Comparison of ENCODE assay signal across 14 cellular contexts in genomic region chr1:245685111-245685810, GRCh38.
"Had no signal": no experiment of that assay in that cellular context is flagged by ENCODE, and none has a peak within 500 bp of the region (broad histone marks: within the 10 kb centered on the region; RNA-seq: fewer than 3 reads in every experiment).

No MANE protein-coding gene starts in this region.

- H3K4me2 ChIP-seq: smooth muscle cell had no signal

- H3K27me3 ChIP-seq: foreskin keratinocyte, ovary, right atrium auricular region had no signal

- H3K9me3 ChIP-seq: ovary, right atrium auricular region had no signal

- DNase-seq: central memory CD4-positive, alpha-beta T cell; erythroblast; foreskin keratinocyte; immature natural killer cell; left colon; mammary epithelial cell; natural killer cell; nucleus accumbens; ovary; stimulated activated CD4-positive, alpha-beta T cell treated with anti-CD3 and anti-CD28 coated beads, Interleukin-4, amount 100 ng/mL, for 1 hour; stimulated activated CD8-positive, alpha-beta memory T cell treated with anti-CD3 and anti-CD28 coated beads, Interleukin-4, amount 100 ng/mL, for 48 hours had no signal

- H3K4me3 ChIP-seq: ovary, right atrium auricular region, smooth muscle cell had no signal

- ATAC-seq: foreskin keratinocyte; left colon; natural killer cell; stimulated activated effector memory CD8-positive, alpha-beta T cell treated with anti-CD3 and anti-CD28 coated beads, Interleukin-12 subunit alpha, Interleukin-12 subunit beta, amount 100 ng/mL, for 72 hours had no signal

- H3K4me1 ChIP-seq: foreskin keratinocyte had no signal

- H3K36me3 ChIP-seq: ovary, right atrium auricular region had no signal

- H3K27ac ChIP-seq: foreskin keratinocyte, ovary, right atrium auricular region had no signal
